ENCODE assay signal across 8 cellular contexts in genomic region chr4:151325320-151326246, GRCh38. TPM values are rescaled to one million over a fixed set of nuclear protein-coding genes. Genes with fewer than 3 reads are reported as not detected.
DNase-seq lines count a peak whose midpoint lies in the region; ATAC-seq and TF ChIP-seq lines count a peak whose summit lies in the region.

Gene SH3D19, minus strand, starts transcription at chr4:151325605. Its CDS starts 253 bp downstream, at chr4:151325352.

- peak within 1 kb of the TSS; percentile 96 for H3K4me3 Mint-ChIP-seq in osteocyte (ENCODE audit: unreplicated experiment)

- ATAC-seq in GM21576 (IDR thresholded peaks at IDR 0.05; ENCODE audit: unreplicated experiment): no peak
- ATAC-seq in GM21723 (IDR thresholded peaks at IDR 0.05; ENCODE audit: unreplicated experiment): no peak
- no peak for ATAC-seq in HG03159 (IDR thresholded peaks at IDR 0.05; ENCODE audit: unreplicated experiment)

- no peak for TF ChIP-seq CTCF in osteocyte (IDR thresholded peaks at IDR 0.05)

- H3K36me3 Mint-ChIP-seq in osteocyte (ENCODE audit: unreplicated experiment): no peaks in the 10 kb centered on the region

- H3K9me3 Mint-ChIP-seq in osteocyte (ENCODE audit: unreplicated experiment): no peaks in the 10 kb centered on the region

- no peaks in the 10 kb centered on the region for H3K27me3 Mint-ChIP-seq in osteocyte (ENCODE audit: unreplicated experiment)

- DNase-seq in ELR (ENCODE audit: low read depth): peak; percentile 69
- DNase-seq in NCI-H1048 (lab: John Stamatoyannopoulos, UW): peak; percentile 22
- DNase-seq in amniotic stem cell (lab: John Stamatoyannopoulos, UW): peak; percentile 14
- DNase-seq in cardiac septum (ENCODE audit: low spot score): peak; percentile 80
- DNase-seq in osteocyte (ENCODE audit: extremely low spot score, unreplicated experiment): peak; percentile 84

- peaks cover 42% of the 10 kb centered on the region for H3K4me1 Mint-ChIP-seq in osteocyte (ENCODE audit: unreplicated experiment)

- intact Hi-C loops in cardiac septum (cut with DNase I): loop anchor here (5.0 kb wide), 2 partner anchors 37 to 48 kb away; partner anchors contain the start of gene PRSS48

- peak within 1 kb of the TSS; percentile 95 for H3K27ac Mint-ChIP-seq in osteocyte (ENCODE audit: unreplicated experiment)

RNA-seq across cellular contexts. Expression of gene SH3D19, which starts in this region (rescaled TPM):
- total RNA-seq in cardiac septum: 142 TPM
- 28.5 and 32.4 TPM in 2 replicates for total RNA-seq in osteocyte

Comparison
In these comparisons a context has a peak if more than half of its experiments do, and no peak if none do; other contexts are left out.
1. DNase-seq: peak in every context shown above with its lines; median percentile 84 in osteocyte; 80 in cardiac septum; 69 in ELR; 22 in NCI-H1048; 14 in amniotic stem cell.